Comparison of ENCODE assay signal across 2 cellular contexts in genomic region chr17:42284020-42284369, GRCh38.
TF ChIP-seq lines count a peak whose summit lies in the region.

No MANE protein-coding gene starts in this region.

TF ChIP-seq in H1, 55 proteins besides CTCF, POLR2A, EP300 and RAD21:
- TF ChIP-seq BACH1 (IDR thresholded peaks at IDR 0.05; ENCODE audit: low read length) (no peak), ATF2 (IDR thresholded peaks at IDR 0.05; ENCODE audit: low read length) (no peak), RXRA (IDR thresholded peaks at IDR 0.05; ENCODE audit: insufficient read depth, low read depth, low read length) (no peak), E2F6 (IDR thresholded peaks at IDR 0.05) (no peak), JUN (IDR thresholded peaks at IDR 0.05; ENCODE audit: low read depth, low read length) (no peak), CREB1 (IDR thresholded peaks at IDR 0.05) (no peak), EZH2 (IDR thresholded peaks at IDR 0.05; ENCODE audit: low read depth, low read length, severe bottlenecking) (no peak), MAX (IDR thresholded peaks at IDR 0.05) (no peak)

TF ChIP-seq in GM23338, 12 proteins besides CTCF, POLR2A, EP300 and RAD21:
- TF ChIP-seq ZNF462 (CRISPR knock-in tag; IDR thresholded peaks at IDR 0.05) (no peak), EZH2phosphoT487 (IDR thresholded peaks at IDR 0.05; ENCODE audit: unreplicated experiment) (no peak), ZNF114 (CRISPR knock-in tag; IDR thresholded peaks at IDR 0.05) (no peak), JUNB (IDR thresholded peaks at IDR 0.05; ENCODE audit: unreplicated experiment) (no peak), CREB1 (CRISPR knock-in tag; IDR thresholded peaks at IDR 0.05; ENCODE audit: low read depth) (no peak), STAT1 (IDR thresholded peaks at IDR 0.05; ENCODE audit: unreplicated experiment) (no peak), POLR2AphosphoS5 (IDR thresholded peaks at IDR 0.05; ENCODE audit: low read depth) (no peak), EZH2 (IDR thresholded peaks at IDR 0.05; ENCODE audit: low read depth, unreplicated experiment) (no peak), ZNF331 (CRISPR knock-in tag; IDR thresholded peaks at IDR 0.05; ENCODE audit: low read depth) (no peak), NANOG (IDR thresholded peaks at IDR 0.05; ENCODE audit: borderline replicate concordance) (no peak), ETS1 (IDR thresholded peaks at IDR 0.05) (no peak), REST (IDR thresholded peaks at IDR 0.05; ENCODE audit: unreplicated experiment) (no peak)
